ENCODE assay signal across 8 cellular contexts in the genomic region with DNA sequence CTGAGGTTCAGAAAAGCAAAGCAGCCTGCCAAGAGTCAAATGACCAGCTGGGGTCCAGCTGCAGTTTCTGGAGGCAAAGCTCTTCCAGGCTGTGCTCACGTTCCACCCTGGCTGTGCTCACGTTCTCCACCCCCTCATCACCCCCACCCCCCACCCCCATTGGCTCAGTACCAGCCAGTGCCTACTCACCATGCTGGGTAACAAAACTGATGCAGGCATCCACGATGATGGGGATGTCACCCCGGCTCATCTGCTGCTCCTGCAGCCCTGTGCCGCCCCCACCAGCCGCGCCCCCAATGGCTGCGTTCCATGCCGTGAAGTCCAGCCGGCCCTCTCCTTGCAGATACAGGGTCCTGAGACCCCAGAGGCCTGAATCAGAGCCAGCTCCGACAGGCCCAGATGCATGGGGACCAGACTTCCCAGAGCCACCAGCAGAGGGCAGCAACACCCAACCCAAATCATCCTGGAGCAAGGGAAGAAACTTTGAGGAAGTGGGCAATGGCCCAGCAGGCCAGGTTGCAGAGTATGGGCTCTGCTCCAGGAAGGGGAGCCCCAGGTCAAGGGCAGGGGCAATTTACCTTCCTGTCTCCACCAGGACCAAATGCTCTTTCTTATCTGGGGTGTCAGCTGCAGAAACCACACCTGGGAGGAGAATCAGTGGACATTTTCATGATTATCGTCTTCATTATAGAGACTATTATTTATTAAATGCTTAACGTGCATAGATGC. TPM values are rescaled to one million over a fixed set of nuclear protein-coding genes. Genes with fewer than 3 reads are reported as not detected.
DNase-seq lines count a peak whose midpoint lies in the region; ATAC-seq and TF ChIP-seq lines count a peak whose summit lies in the region.

No MANE protein-coding gene starts in this region.

- no peak overlapping the region for H3K4me2 ChIP-seq in parathyroid adenoma (ENCODE audit: low read length)

- peak; percentile 12 for DNase-seq in DMS79 (lab: John Stamatoyannopoulos, UW)
- DNase-seq in HL-60 (ENCODE audit: low read depth in 1 of 2, low spot score in 1 of 2): peak; percentile 70 to 85
- peak; percentile 68 for DNase-seq in RKO (ENCODE audit: low spot score)
- DNase-seq in activated T-helper 1 cell treated with anti-CD3 and anti-CD28 coated beads, Interleukin-2, amount 50 U/mL, for 16 hours (ENCODE audit: low read depth in 1 of 2, low spot score in 1 of 2): peak; percentile 50 to 66
- peak in 1 of 2 donors; percentile 37 for DNase-seq in foreskin keratinocyte
- DNase-seq in upper lobe of right lung: peak; percentile 89

- TF ChIP-seq CTCF in HL-60 (IDR thresholded peaks at IDR 0.05; ENCODE audit: insufficient read depth, low read length) (peak; percentile 88), foreskin keratinocyte (conservative IDR thresholded peaks at IDR 0.05) (peak; percentile 84), parathyroid adenoma (IDR thresholded peaks at IDR 0.05) (peak; percentile 97), upper lobe of right lung (IDR thresholded peaks at IDR 0.05) (peak; percentile 95)

- no peak overlapping the region for H3K4me3 ChIP-seq in HL-60 (replicated peaks; ENCODE audit: insufficient read depth, low read length)
- H3K4me3 ChIP-seq in parathyroid adenoma (ENCODE audit: low read depth, low read length): no peak overlapping the region
- no peak overlapping the region for H3K4me3 ChIP-seq in upper lobe of right lung

- H2AFZ ChIP-seq in parathyroid adenoma: peak overlapping the region; percentile 33

- H3K27ac ChIP-seq in HL-60 (replicated peaks): peak overlapping the region; percentile 8; the same call in 1 of the 2 replicates
- no peak overlapping the region for H3K27ac ChIP-seq in foreskin keratinocyte
- no peak overlapping the region for H3K27ac ChIP-seq in parathyroid adenoma
- H3K27ac ChIP-seq in upper lobe of right lung: no peak overlapping the region

- intact Hi-C loops in upper lobe of right lung (cut with DNase I): no loop called here

- no peaks in the 10 kb centered on the region for H3K36me3 ChIP-seq in parathyroid adenoma (ENCODE audit: control insufficient read depth, insufficient read depth, low read length)
- H3K36me3 ChIP-seq in upper lobe of right lung: peaks cover 7% of the 10 kb centered on the region

- ATAC-seq in GM21381 (IDR thresholded peaks at IDR 0.05; ENCODE audit: unreplicated experiment) (peak; percentile 94), foreskin keratinocyte (peak; percentile 73), upper lobe of right lung (peak; percentile 99)

- H3K79me2 ChIP-seq in parathyroid adenoma: peaks cover 2% of the 10 kb centered on the region

- H3K9ac ChIP-seq in parathyroid adenoma: no peak overlapping the region

- H3K27me3 ChIP-seq in HL-60 (ENCODE audit: insufficient read depth, poor library complexity, severe bottlenecking) (no peaks in the 10 kb centered on the region), foreskin keratinocyte (no peaks in the 10 kb centered on the region), parathyroid adenoma (ENCODE audit: control insufficient read depth, insufficient read depth, low read length) (no peaks in the 10 kb centered on the region), upper lobe of right lung (no peaks in the 10 kb centered on the region)

- H3K4me1 ChIP-seq in foreskin keratinocyte (no peaks in the 10 kb centered on the region), parathyroid adenoma (peaks cover 5% of the 10 kb centered on the region), upper lobe of right lung (no peaks in the 10 kb centered on the region)

- H3K9me3 ChIP-seq in parathyroid adenoma (ENCODE audit: control insufficient read depth, low read length) (no peaks in the 10 kb centered on the region), upper lobe of right lung (no peaks in the 10 kb centered on the region)

RNA-seq across cellular contexts. Expression of a gene that starts 13.7 kb away (rescaled TPM):
- total RNA-seq in foreskin keratinocyte (13.5 and 14.6 TPM in 2 replicates), upper lobe of right lung (13.6 TPM)
- 9.8 and 11.3 TPM in 2 replicates for polyA plus RNA-seq in foreskin keratinocyte

RNA-seq across cellular contexts. Expression of a gene that starts 17.1 kb away (rescaled TPM):
- 4.8 and 7.0 TPM in 2 replicates for total RNA-seq in foreskin keratinocyte
- 3.7 and 5.0 TPM in 2 replicates for polyA plus RNA-seq in foreskin keratinocyte
- total RNA-seq in upper lobe of right lung: 42.4 TPM

RNA-seq across cellular contexts. Expression of a gene that starts 28.1 kb away (rescaled TPM):
- total RNA-seq in foreskin keratinocyte (16.3 and 20.3 TPM in 2 replicates), upper lobe of right lung (6.1 TPM)
- polyA plus RNA-seq in foreskin keratinocyte: 16.7 and 21.5 TPM in 2 replicates

RNA-seq across cellular contexts. Expression of a gene that starts 28.2 kb away (rescaled TPM):
- total RNA-seq in foreskin keratinocyte (64.1 and 67.5 TPM in 2 replicates), upper lobe of right lung (42.1 TPM)
- 65.9 and 71.7 TPM in 2 replicates for polyA plus RNA-seq in foreskin keratinocyte

RNA-seq across cellular contexts. Expression of a gene that starts 46.1 kb away (rescaled TPM):
- total RNA-seq in foreskin keratinocyte (146 TPM in 2 replicates), upper lobe of right lung (118 TPM)
- polyA plus RNA-seq in foreskin keratinocyte: 118 and 134 TPM in 2 replicates
